Comparison of ENCODE assay signal across 8 cellular contexts in genomic region chr19:16542045-16542893, GRCh38. TPM values are rescaled to one million over a fixed set of nuclear protein-coding genes. Genes with fewer than 3 reads are reported as not detected.
A peak's percentile ranks its signal among the peaks of the same experiment; 100 is the strongest.
DNase-seq lines count a peak whose midpoint lies in the region; ATAC-seq and TF ChIP-seq lines count a peak whose summit lies in the region.

A gene with protein sequence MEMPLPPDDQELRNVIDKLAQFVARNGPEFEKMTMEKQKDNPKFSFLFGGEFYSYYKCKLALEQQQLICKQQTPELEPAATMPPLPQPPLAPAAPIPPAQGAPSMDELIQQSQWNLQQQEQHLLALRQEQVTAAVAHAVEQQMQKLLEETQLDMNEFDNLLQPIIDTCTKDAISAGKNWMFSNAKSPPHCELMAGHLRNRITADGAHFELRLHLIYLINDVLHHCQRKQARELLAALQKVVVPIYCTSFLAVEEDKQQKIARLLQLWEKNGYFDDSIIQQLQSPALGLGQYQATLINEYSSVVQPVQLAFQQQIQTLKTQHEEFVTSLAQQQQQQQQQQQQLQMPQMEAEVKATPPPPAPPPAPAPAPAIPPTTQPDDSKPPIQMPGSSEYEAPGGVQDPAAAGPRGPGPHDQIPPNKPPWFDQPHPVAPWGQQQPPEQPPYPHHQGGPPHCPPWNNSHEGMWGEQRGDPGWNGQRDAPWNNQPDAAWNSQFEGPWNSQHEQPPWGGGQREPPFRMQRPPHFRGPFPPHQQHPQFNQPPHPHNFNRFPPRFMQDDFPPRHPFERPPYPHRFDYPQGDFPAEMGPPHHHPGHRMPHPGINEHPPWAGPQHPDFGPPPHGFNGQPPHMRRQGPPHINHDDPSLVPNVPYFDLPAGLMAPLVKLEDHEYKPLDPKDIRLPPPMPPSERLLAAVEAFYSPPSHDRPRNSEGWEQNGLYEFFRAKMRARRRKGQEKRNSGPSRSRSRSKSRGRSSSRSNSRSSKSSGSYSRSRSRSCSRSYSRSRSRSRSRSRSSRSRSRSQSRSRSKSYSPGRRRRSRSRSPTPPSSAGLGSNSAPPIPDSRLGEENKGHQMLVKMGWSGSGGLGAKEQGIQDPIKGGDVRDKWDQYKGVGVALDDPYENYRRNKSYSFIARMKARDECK (minus strand): TSS chr19:16542437. CDS start chr19:16542378, 59 bp downstream.

- H3K36me3 Mint-ChIP-seq in activated naive CD8-positive, alpha-beta T cell treated with anti-CD3 and anti-CD28 coated beads, Interleukin-2, amount 50 U/mL, for 24 hours (ENCODE audit: low read depth): peaks cover 54% of the 10 kb centered on the region

- peak within 1 kb of the TSS; percentile 90 for H3K27ac Mint-ChIP-seq in activated naive CD8-positive, alpha-beta T cell treated with anti-CD3 and anti-CD28 coated beads, Interleukin-2, amount 50 U/mL, for 24 hours

- H3K36me3 ChIP-seq in cardiac muscle cell (peaks cover 5% of the 10 kb centered on the region), parathyroid adenoma (ENCODE audit: control insufficient read depth, insufficient read depth, low read length) (no peaks in the 10 kb centered on the region), tibial nerve (peaks cover 0 to 32% (median 4%) of the 10 kb centered on the region in 3 donors)

- peaks cover 44% of the 10 kb centered on the region for H3K79me2 ChIP-seq in parathyroid adenoma

- H3K9ac ChIP-seq in parathyroid adenoma: peak within 1 kb of the TSS; percentile 95

- DNase-seq in NCI-H1436 (lab: John Stamatoyannopoulos, UW) (peak; percentile 90), SW480 (ENCODE audit: low spot score) (peak; percentile 94), cardiac muscle cell (ENCODE audit: low read depth in 1 of 2, low spot score in 1 of 2) (peak; percentile 95 to 97), tibial nerve (ENCODE audit: low spot score in 2 of 2) (peak; percentile 74 to 81)
- peak; percentile 97 for DNase-seq in activated naive CD8-positive, alpha-beta T cell treated with anti-CD3 and anti-CD28 coated beads, Interleukin-2, amount 50 U/mL, for 24 hours

- H3K27me3 ChIP-seq in cardiac muscle cell (no peaks in the 10 kb centered on the region), parathyroid adenoma (ENCODE audit: control insufficient read depth, insufficient read depth, low read length) (no peaks in the 10 kb centered on the region), tibial nerve (no peaks in the 10 kb centered on the region)

- peak within 1 kb of the TSS; percentile 93 for H3K4me2 ChIP-seq in parathyroid adenoma (ENCODE audit: low read length)

- no peak for TF ChIP-seq CTCF in GM12875 (IDR thresholded peaks at IDR 0.05; ENCODE audit: borderline replicate concordance, insufficient read depth, low read depth, low read length)
- no peak for TF ChIP-seq CTCF in cardiac muscle cell (IDR thresholded peaks at IDR 0.05; ENCODE audit: low read depth, low read length)
- TF ChIP-seq CTCF in parathyroid adenoma (IDR thresholded peaks at IDR 0.05): no peak
- peak in 4 of 5 experiments; percentile 2 to 56 (median 29) for TF ChIP-seq CTCF in tibial nerve (IDR thresholded peaks at IDR 0.05)

- peak within 1 kb of the TSS; percentile 99 for H2AFZ ChIP-seq in parathyroid adenoma

- peak; percentile 96 to 97 for TF ChIP-seq EP300 in tibial nerve (IDR thresholded peaks at IDR 0.05)

- no peaks in the 10 kb centered on the region for H3K27me3 Mint-ChIP-seq in activated naive CD8-positive, alpha-beta T cell treated with anti-CD3 and anti-CD28 coated beads, Interleukin-2, amount 50 U/mL, for 24 hours

- peak; percentile 85 for ATAC-seq in HG02798 (IDR thresholded peaks at IDR 0.05; ENCODE audit: poor library complexity, unreplicated experiment)
- ATAC-seq in activated naive CD8-positive, alpha-beta T cell treated with anti-CD3 and anti-CD28 coated beads, Interleukin-2, amount 50 U/mL, for 24 hours: peak; percentile 83

- TF ChIP-seq POLR2A in tibial nerve (IDR thresholded peaks at IDR 0.05): peak; percentile 50 to 74

- H3K27ac ChIP-seq in cardiac muscle cell (peak within 1 kb of the TSS; percentile 89), parathyroid adenoma (peak within 1 kb of the TSS; percentile 79), tibial nerve (peak within 1 kb of the TSS; percentile 35 to 91 (median 90))

- H3K4me1 Mint-ChIP-seq in activated naive CD8-positive, alpha-beta T cell treated with anti-CD3 and anti-CD28 coated beads, Interleukin-2, amount 50 U/mL, for 24 hours: peaks cover 59% of the 10 kb centered on the region

- H3K4me3 ChIP-seq in GM12875 (ENCODE audit: low read depth, low read length) (peak within 1 kb of the TSS; percentile 94), cardiac muscle cell (peak within 1 kb of the TSS; percentile 80), parathyroid adenoma (ENCODE audit: low read depth, low read length) (peak within 1 kb of the TSS; percentile 91), tibial nerve (peak within 1 kb of the TSS; percentile 54 to 100 (median 84))

- H3K4me3 Mint-ChIP-seq in activated naive CD8-positive, alpha-beta T cell treated with anti-CD3 and anti-CD28 coated beads, Interleukin-2, amount 50 U/mL, for 24 hours: peak within 1 kb of the TSS; percentile 90

- no peaks in the 10 kb centered on the region for H3K9me3 Mint-ChIP-seq in activated naive CD8-positive, alpha-beta T cell treated with anti-CD3 and anti-CD28 coated beads, Interleukin-2, amount 50 U/mL, for 24 hours

- WGBS in tibial nerve, 2 donors: 1% methylated on average over 33 to 98 of the region's 106 CpGs

- H3K9me3 ChIP-seq in cardiac muscle cell (ENCODE audit: low read depth) (no peaks in the 10 kb centered on the region), parathyroid adenoma (ENCODE audit: control insufficient read depth, low read length) (no peaks in the 10 kb centered on the region), tibial nerve (no peaks in the 10 kb centered on the region)

- H3K4me1 ChIP-seq in cardiac muscle cell (ENCODE audit: low read depth) (peaks cover 9% of the 10 kb centered on the region), parathyroid adenoma (peaks cover 3% of the 10 kb centered on the region), tibial nerve (peaks cover 8 to 53% (median 33%) of the 10 kb centered on the region in 4 donors)

RNA-seq across cellular contexts. Expression of the gene that starts here (rescaled TPM):
- 11.7 and 27.2 TPM in 2 replicates for total RNA-seq in cardiac muscle cell
- polyA plus RNA-seq in cardiac muscle cell: 60.0 and 76.3 TPM in 2 replicates
- total RNA-seq in tibial nerve: 10 to 100 TPM in 3 of 4 donors, 1 to 10 TPM in 1; 9.8 to 22.5 (median 12.6) TPM

Comparison
In these comparisons a context has a peak if more than half of its experiments do, and no peak if none do; other contexts are left out.
1. Peak in every context shown above with its lines: DNase-seq, ATAC-seq, H3K4me3 ChIP-seq and H3K27ac ChIP-seq.
2. CTCF ChIP-seq: peak in tibial nerve (4 of 5); none in GM12875 (single experiment), cardiac muscle cell (single experiment) and parathyroid adenoma (single experiment).